1 cellular context compared by ENCODE assay signal in genomic region chr3:53255775-53256703, GRCh38.
TF ChIP-seq lines count a peak whose summit lies in the region.

TKT (minus strand) TSS chr3:53256022; CDS start chr3:53255942, 80 bp downstream.

TF ChIP-seq in GM12878, 131 proteins besides CTCF, POLR2A, EP300 and RAD21 (continued from another document and continues in another):
- TF ChIP-seq CREB1 (IDR thresholded peaks at IDR 0.05; ENCODE audit: low read depth), result no peak
- peak; percentile 64; the same call in 1 of the 2 replicates for TF ChIP-seq SIN3A (IDR thresholded peaks at IDR 0.05; ENCODE audit: low read depth, low read length)
- TF ChIP-seq CBX3 (IDR thresholded peaks at IDR 0.05; ENCODE audit: borderline replicate concordance, low read depth), result no peak
- TF ChIP-seq E2F8 (IDR thresholded peaks at IDR 0.05; ENCODE audit: low read depth, partially characterized antibody), result no peak
- TF ChIP-seq NR2F1 (conservative IDR thresholded peaks at IDR 0.05), result no peak
- no peak for TF ChIP-seq SPI1 (IDR thresholded peaks at IDR 0.05; ENCODE audit: borderline replicate concordance, insufficient read depth, low read depth, low read length)
- peak; percentile 58 for TF ChIP-seq RELA (IDR thresholded peaks at IDR 0.05; ENCODE audit: borderline replicate concordance, partially characterized antibody)
- no peak for TF ChIP-seq SMAD1 (IDR thresholded peaks at IDR 0.05; ENCODE audit: low read depth, partially characterized antibody)
- TF ChIP-seq RCOR1 (conservative IDR thresholded peaks at IDR 0.05; ENCODE audit: low read depth, low read length), result no peak
- TF ChIP-seq SREBF1 (IDR thresholded peaks at IDR 0.05; ENCODE audit: low read length), result no peak
- TF ChIP-seq HDAC2 (IDR thresholded peaks at IDR 0.05), result peak; percentile 80; the same call in 1 of the 2 replicates
- no peak for TF ChIP-seq ELK1 (IDR thresholded peaks at IDR 0.05; ENCODE audit: low read depth, low read length)
- TF ChIP-seq, protein P1, sequence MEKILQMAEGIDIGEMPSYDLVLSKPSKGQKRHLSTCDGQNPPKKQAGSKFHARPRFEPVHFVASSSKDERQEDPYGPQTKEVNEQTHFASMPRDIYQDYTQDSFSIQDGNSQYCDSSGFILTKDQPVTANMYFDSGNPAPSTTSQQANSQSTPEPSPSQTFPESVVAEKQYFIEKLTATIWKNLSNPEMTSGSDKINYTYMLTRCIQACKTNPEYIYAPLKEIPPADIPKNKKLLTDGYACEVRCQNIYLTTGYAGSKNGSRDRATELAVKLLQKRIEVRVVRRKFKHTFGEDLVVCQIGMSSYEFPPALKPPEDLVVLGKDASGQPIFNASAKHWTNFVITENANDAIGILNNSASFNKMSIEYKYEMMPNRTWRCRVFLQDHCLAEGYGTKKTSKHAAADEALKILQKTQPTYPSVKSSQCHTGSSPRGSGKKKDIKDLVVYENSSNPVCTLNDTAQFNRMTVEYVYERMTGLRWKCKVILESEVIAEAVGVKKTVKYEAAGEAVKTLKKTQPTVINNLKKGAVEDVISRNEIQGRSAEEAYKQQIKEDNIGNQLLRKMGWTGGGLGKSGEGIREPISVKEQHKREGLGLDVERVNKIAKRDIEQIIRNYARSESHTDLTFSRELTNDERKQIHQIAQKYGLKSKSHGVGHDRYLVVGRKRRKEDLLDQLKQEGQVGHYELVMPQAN (conservative IDR thresholded peaks at IDR 0.05), result peak; percentile 84
- TF ChIP-seq TBL1XR1 (IDR thresholded peaks at IDR 0.05; ENCODE audit: low read depth, low read length), result no peak
- no peak for TF ChIP-seq SUPT20H (IDR thresholded peaks at IDR 0.05; ENCODE audit: borderline replicate concordance, control insufficient read depth, low read depth, low read length)
- no peak; the same call in none of the 2 replicates for TF ChIP-seq IKZF1 (conservative IDR thresholded peaks at IDR 0.05)
- no peak for TF ChIP-seq TCF12 (IDR thresholded peaks at IDR 0.05; ENCODE audit: low read depth, low read length)
- TF ChIP-seq, protein P2, sequence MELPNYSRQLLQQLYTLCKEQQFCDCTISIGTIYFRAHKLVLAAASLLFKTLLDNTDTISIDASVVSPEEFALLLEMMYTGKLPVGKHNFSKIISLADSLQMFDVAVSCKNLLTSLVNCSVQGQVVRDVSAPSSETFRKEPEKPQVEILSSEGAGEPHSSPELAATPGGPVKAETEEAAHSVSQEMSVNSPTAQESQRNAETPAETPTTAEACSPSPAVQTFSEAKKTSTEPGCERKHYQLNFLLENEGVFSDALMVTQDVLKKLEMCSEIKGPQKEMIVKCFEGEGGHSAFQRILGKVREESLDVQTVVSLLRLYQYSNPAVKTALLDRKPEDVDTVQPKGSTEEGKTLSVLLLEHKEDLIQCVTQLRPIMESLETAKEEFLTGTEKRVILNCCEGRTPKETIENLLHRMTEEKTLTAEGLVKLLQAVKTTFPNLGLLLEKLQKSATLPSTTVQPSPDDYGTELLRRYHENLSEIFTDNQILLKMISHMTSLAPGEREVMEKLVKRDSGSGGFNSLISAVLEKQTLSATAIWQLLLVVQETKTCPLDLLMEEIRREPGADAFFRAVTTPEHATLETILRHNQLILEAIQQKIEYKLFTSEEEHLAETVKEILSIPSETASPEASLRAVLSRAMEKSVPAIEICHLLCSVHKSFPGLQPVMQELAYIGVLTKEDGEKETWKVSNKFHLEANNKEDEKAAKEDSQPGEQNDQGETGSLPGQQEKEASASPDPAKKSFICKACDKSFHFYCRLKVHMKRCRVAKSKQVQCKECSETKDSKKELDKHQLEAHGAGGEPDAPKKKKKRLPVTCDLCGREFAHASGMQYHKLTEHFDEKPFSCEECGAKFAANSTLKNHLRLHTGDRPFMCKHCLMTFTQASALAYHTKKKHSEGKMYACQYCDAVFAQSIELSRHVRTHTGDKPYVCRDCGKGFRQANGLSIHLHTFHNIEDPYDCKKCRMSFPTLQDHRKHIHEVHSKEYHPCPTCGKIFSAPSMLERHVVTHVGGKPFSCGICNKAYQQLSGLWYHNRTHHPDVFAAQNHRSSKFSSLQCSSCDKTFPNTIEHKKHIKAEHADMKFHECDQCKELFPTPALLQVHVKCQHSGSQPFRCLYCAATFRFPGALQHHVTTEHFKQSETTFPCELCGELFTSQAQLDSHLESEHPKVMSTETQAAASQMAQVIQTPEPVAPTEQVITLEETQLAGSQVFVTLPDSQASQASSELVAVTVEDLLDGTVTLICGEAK (IDR thresholded peaks at IDR 0.05; ENCODE audit: borderline replicate concordance), result no peak
- no peak for TF ChIP-seq ZBTB11 (CRISPR knock-in tag; IDR thresholded peaks at IDR 0.05)
- no peak for TF ChIP-seq MTA3 (IDR thresholded peaks at IDR 0.05; ENCODE audit: borderline replicate concordance, low read length)
- no peak for TF ChIP-seq JUND (IDR thresholded peaks at IDR 0.05; ENCODE audit: low read depth, low read length)
- no peak for TF ChIP-seq IRF5 (IDR thresholded peaks at IDR 0.05; ENCODE audit: borderline replicate concordance)
- TF ChIP-seq SMARCA5 (IDR thresholded peaks at IDR 0.05), result peak; percentile 99
- TF ChIP-seq ZSCAN29 (IDR thresholded peaks at IDR 0.05), result 0 out of 2 replicates have a peak, but pooled peaks have one; percentile 0
- no peak for TF ChIP-seq ZNF207 (IDR thresholded peaks at IDR 0.05; ENCODE audit: borderline replicate concordance)
- no peak; the same call in 1 of the 2 replicates for TF ChIP-seq TAF1 (IDR thresholded peaks at IDR 0.05; ENCODE audit: borderline replicate concordance, low read depth, low read length)
- peak; percentile 73 for TF ChIP-seq NBN (IDR thresholded peaks at IDR 0.05)
- TF ChIP-seq SRF (IDR thresholded peaks at IDR 0.05; ENCODE audit: low read depth in 2 of 2, low read length in 2 of 2), result no peak
- 0 out of 2 replicates have a peak, but pooled peaks have one; percentile 36 for TF ChIP-seq STAT1 (conservative IDR thresholded peaks at IDR 0.05)
- TF ChIP-seq SP1 (IDR thresholded peaks at IDR 0.05; ENCODE audit: low read depth, low read length), result no peak
- no peak for TF ChIP-seq STAT3 (IDR thresholded peaks at IDR 0.05; ENCODE audit: low read depth, low read length)
- TF ChIP-seq, protein P3, sequence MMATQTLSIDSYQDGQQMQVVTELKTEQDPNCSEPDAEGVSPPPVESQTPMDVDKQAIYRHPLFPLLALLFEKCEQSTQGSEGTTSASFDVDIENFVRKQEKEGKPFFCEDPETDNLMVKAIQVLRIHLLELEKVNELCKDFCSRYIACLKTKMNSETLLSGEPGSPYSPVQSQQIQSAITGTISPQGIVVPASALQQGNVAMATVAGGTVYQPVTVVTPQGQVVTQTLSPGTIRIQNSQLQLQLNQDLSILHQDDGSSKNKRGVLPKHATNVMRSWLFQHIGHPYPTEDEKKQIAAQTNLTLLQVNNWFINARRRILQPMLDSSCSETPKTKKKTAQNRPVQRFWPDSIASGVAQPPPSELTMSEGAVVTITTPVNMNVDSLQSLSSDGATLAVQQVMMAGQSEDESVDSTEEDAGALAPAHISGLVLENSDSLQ (IDR thresholded peaks at IDR 0.05), result 0 out of 2 replicates have a peak, but pooled peaks have one; percentile 25
- TF ChIP-seq, protein P4, sequence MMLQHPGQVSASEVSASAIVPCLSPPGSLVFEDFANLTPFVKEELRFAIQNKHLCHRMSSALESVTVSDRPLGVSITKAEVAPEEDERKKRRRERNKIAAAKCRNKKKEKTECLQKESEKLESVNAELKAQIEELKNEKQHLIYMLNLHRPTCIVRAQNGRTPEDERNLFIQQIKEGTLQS (IDR thresholded peaks at IDR 0.05; ENCODE audit: borderline replicate concordance, extremely low read depth, low read depth, low read length), result no peak
- TF ChIP-seq ETV6 (conservative IDR thresholded peaks at IDR 0.05 in 1 of 2, IDR thresholded peaks at IDR 0.05 in 1 of 2; ENCODE audit: borderline replicate concordance in 1 of 2, low read depth in 1 of 2), result no peak
- peak; percentile 23 for TF ChIP-seq KLF5 (IDR thresholded peaks at IDR 0.05; ENCODE audit: partially characterized antibody)
- 0 out of 2 replicates have a peak, but pooled peaks have one; percentile 7 for TF ChIP-seq ZNF24 (IDR thresholded peaks at IDR 0.05)
- TF ChIP-seq IRF3 (IDR thresholded peaks at IDR 0.05), result no peak
- TF ChIP-seq SKIL (IDR thresholded peaks at IDR 0.05; ENCODE audit: low read depth, poor library complexity, severe bottlenecking), result no peak
